In the genomic region with DNA sequence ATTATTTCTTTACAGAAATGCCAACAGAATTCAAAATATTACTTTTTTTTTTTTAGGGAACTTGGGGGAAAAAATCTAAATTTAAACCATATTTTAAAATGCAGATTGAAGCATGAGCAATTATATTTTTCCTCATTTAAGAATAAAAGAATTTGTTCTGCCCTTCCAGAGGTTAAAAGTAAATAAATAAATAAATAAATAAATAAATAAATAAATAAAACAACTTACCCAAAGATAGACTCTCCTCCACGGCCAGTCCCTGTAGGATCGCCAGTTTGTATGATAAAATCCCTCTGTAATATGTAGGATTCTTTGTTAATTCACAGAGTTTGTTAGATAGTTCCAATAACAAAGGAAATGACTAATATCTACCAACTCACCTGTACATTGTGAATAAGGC, we compare ENCODE assay signal across 30 cellular contexts. TPM values are rescaled to one million over a fixed set of nuclear protein-coding genes. Genes with fewer than 3 reads are reported as not detected.
"Had no signal": no experiment of that assay in that cellular context is flagged by ENCODE, and none has a peak within 500 bp of the region (broad histone marks: within the 10 kb centered on the region; RNA-seq: fewer than 3 reads in every experiment).

No MANE protein-coding gene starts in this region.

- H3K27ac ChIP-seq: left ventricle myocardium inferior, neural progenitor cell, neutrophil, parathyroid adenoma, right atrium auricular region, skin epidermis, stomach, testis, thyroid gland, transverse colon, upper lobe of left lung, vagina had no signal

- H3K27me3 Mint-ChIP-seq: naive B cell; stimulated activated naive B cell treated with anti-CD40 and anti-IgM and Interleukin-4, amounts not matched to agents 10 μg/mL and 1 μg/mL and 100 μg/mL, for 72 hours had no signal

- DNase-seq: hypothalamus; immature natural killer cell; left ventricle myocardium inferior; mesendoderm; naive B cell; natural killer cell; nephron progenitor cell; occipital lobe; stimulated activated CD4-positive, alpha-beta T cell treated with anti-CD3 and anti-CD28 coated beads, Interleukin-12 subunit alpha, Interleukin-12 subunit beta, amount 100 ng/mL, for 4 hours; stimulated activated CD4-positive, alpha-beta T cell treated with anti-CD3 and anti-CD28 coated beads, Interleukin-15, amount 100 ng/mL, for 24 hours; stimulated activated CD4-positive, alpha-beta T cell treated with anti-CD3 and anti-CD28 coated beads, Interleukin-2, amount 100 ng/mL, for 24 hours; stimulated activated CD4-positive, alpha-beta T cell treated with anti-CD3 and anti-CD28 coated beads, Interleukin-4, amount 100 ng/mL, for 1 hour; stimulated activated naive B cell treated with anti-CD40 and anti-IgM and Interleukin-4, amounts not matched to agents 10 μg/mL and 1 μg/mL and 100 μg/mL, for 72 hours; stimulated activated naive CD8-positive, alpha-beta T cell treated with anti-CD3 and anti-CD28 coated beads, Interleukin-15, Interleukin-2, amounts not matched to agents 100 U/mL and 50 U/mL, for 24 hours; stomach; testis; thyroid gland; transverse colon; upper lobe of left lung had no signal

- H3K4me3 ChIP-seq: left ventricle myocardium inferior, lung, neural progenitor cell, right atrium auricular region, skin epidermis, stomach, testis, thyroid gland, transverse colon, upper lobe of left lung, vagina had no signal

- H3K4me1 ChIP-seq: parathyroid adenoma had no signal

- H3K27me3 ChIP-seq: neural progenitor cell, neutrophil, right atrium auricular region, stomach, testis, thyroid gland, transverse colon, upper lobe of left lung, vagina had no signal

- H3K27ac Mint-ChIP-seq: immature natural killer cell; mesothelial cell of epicardium; natural killer cell; nephron progenitor cell; neural progenitor cell; stimulated activated naive B cell treated with anti-CD40 and anti-IgM and Interleukin-4, amounts not matched to agents 10 μg/mL and 1 μg/mL and 100 μg/mL, for 72 hours had no signal

- H3K9me3 Mint-ChIP-seq: immature natural killer cell; mesothelial cell of epicardium; natural killer cell; nephron progenitor cell; neural progenitor cell; stimulated activated naive B cell treated with anti-CD40 and anti-IgM and Interleukin-4, amounts not matched to agents 10 μg/mL and 1 μg/mL and 100 μg/mL, for 72 hours had no signal

- ATAC-seq: natural killer cell; sciatic nerve; stimulated activated naive B cell treated with anti-CD40 and anti-IgM and Interleukin-4, amounts not matched to agents 10 μg/mL and 1 μg/mL and 100 μg/mL, for 72 hours; stimulated activated naive CD8-positive, alpha-beta T cell treated with anti-CD3 and anti-CD28 coated beads, Interleukin-15, Interleukin-2, amounts not matched to agents 100 U/mL and 50 U/mL, for 24 hours had no signal

- H3K9me3 ChIP-seq: left ventricle myocardium inferior, neutrophil, right atrium auricular region, stomach, testis, thyroid gland, transverse colon, upper lobe of left lung, vagina had no signal

- H3K4me3 Mint-ChIP-seq: immature natural killer cell; mesothelial cell of epicardium; naive B cell; natural killer cell; nephron progenitor cell; neural progenitor cell; stimulated activated naive B cell treated with anti-CD40 and anti-IgM and Interleukin-4, amounts not matched to agents 10 μg/mL and 1 μg/mL and 100 μg/mL, for 72 hours had no signal

RNA-seq across cellular contexts. Expression of a gene that starts 56.3 kb away (rescaled TPM):
- total RNA-seq: kidney epithelial cell, osteocyte had no signal
- polyA plus RNA-seq: immature natural killer cell had no signal
